7 cellular contexts compared by ENCODE assay signal in genomic region chr19:11377237-11377636, GRCh38. TPM values are rescaled to one million over a fixed set of nuclear protein-coding genes. Genes with fewer than 3 reads are reported as not detected.
DNase-seq lines count a peak whose midpoint lies in the region; ATAC-seq and TF ChIP-seq lines count a peak whose summit lies in the region.

No MANE protein-coding gene starts in this region.

- peak overlapping the region; percentile 88 for H3K27ac ChIP-seq in OCI-LY1 (ENCODE audit: low read depth, low read length, poor library complexity, severe bottlenecking)
- H3K27ac ChIP-seq in mammary epithelial cell (ENCODE audit: insufficient read depth, low read depth, low read length) = no peak overlapping the region
- H3K27ac ChIP-seq in neutrophil = peak overlapping the region; percentile 95
- no peak overlapping the region for H3K27ac ChIP-seq in lower lobe of right lung

- H3K27me3 ChIP-seq in OCI-LY1 (ENCODE audit: insufficient read depth, low read length) (no peaks in the 10 kb centered on the region), mammary epithelial cell (ENCODE audit: insufficient read depth, low read length) (no peaks in the 10 kb centered on the region), neutrophil (no peaks in the 10 kb centered on the region), lower lobe of right lung (ENCODE audit: low read depth) (no peaks in the 10 kb centered on the region)

- dilution Hi-C loops in mammary epithelial cell (cut with HindIII; ENCODE audit: low sequenced_read_pairs) = no loop called here

- H3K9me3 ChIP-seq in OCI-LY1 (ENCODE audit: low read length) (no peaks in the 10 kb centered on the region), mammary epithelial cell (replicated peaks; ENCODE audit: insufficient read depth, low read length) (no peaks in the 10 kb centered on the region), neutrophil (no peaks in the 10 kb centered on the region), lower lobe of right lung (no peaks in the 10 kb centered on the region)

- H3K36me3 ChIP-seq in OCI-LY1 (ENCODE audit: insufficient read depth, low read length) = peaks cover 14% of the 10 kb centered on the region; the same call in 1 of the 2 replicates
- no peaks in the 10 kb centered on the region for H3K36me3 ChIP-seq in mammary epithelial cell (ENCODE audit: insufficient read depth, low read length)
- H3K36me3 ChIP-seq in neutrophil = peaks cover 15% of the 10 kb centered on the region
- peaks cover 12% of the 10 kb centered on the region for H3K36me3 ChIP-seq in lower lobe of right lung

- intact Hi-C loops in mammary epithelial cell (cut with micrococcal nuclease) = loop anchor here (5.0 kb wide), 1 partner anchor 40 kb away; the partner anchor contains the start of gene RAB3D
- intact Hi-C loops in lower lobe of right lung (cut with DNase I) = no loop called here

- TF ChIP-seq CTCF in GM12865 (IDR thresholded peaks at IDR 0.05; ENCODE audit: insufficient read depth, low read depth, low read length, missing control alignments) (no peak), OCI-LY1 (IDR thresholded peaks at IDR 0.05; ENCODE audit: low read length) (no peak), mammary epithelial cell (conservative IDR thresholded peaks at IDR 0.05 in 1 of 2, IDR thresholded peaks at IDR 0.05 in 1 of 2; ENCODE audit: extremely low read depth in 1 of 2, insufficient read depth in 1 of 2, low read depth in 1 of 2, low read length in 2 of 2) (no peak), neutrophil (IDR thresholded peaks at IDR 0.05) (no peak), lower lobe of right lung (IDR thresholded peaks at IDR 0.05) (no peak)

- no TSS peak for BruUV-seq in mammary epithelial cell (replicated peaks; lab: Mats Ljungman, UMichigan)

- H2AFZ ChIP-seq in OCI-LY1 (ENCODE audit: low read length) (no peak overlapping the region; the same call in 1 of the 2 replicates), mammary epithelial cell (ENCODE audit: low read depth, low read length) (peak overlapping the region; percentile 30)

- H3K4me1 ChIP-seq in OCI-LY1 (ENCODE audit: insufficient read depth, low read length, severe bottlenecking) (peaks cover 46% of the 10 kb centered on the region), mammary epithelial cell (ENCODE audit: insufficient read depth, low read length) (peaks cover 49% of the 10 kb centered on the region), neutrophil (ENCODE audit: control insufficient read depth in 1 of 2, insufficient read depth in 1 of 2, low read depth in 1 of 2, low read length in 1 of 2) (peaks cover 76 to 82% of the 10 kb centered on the region in 2 experiments), lower lobe of right lung (peaks cover 61% of the 10 kb centered on the region)

- no peaks in the 10 kb centered on the region for H3K9me2 ChIP-seq in OCI-LY1 (ENCODE audit: low read depth, low read length)

- H3K4me2 ChIP-seq in OCI-LY1 (ENCODE audit: low read length) (peak overlapping the region; percentile 84), mammary epithelial cell (ENCODE audit: insufficient read depth, low read depth, low read length) (peak overlapping the region; percentile 32)

- no peaks in the 10 kb centered on the region for H3F3A ChIP-seq in OCI-LY1 (ENCODE audit: insufficient read depth, low read length)

- no peak for ATAC-seq in lower lobe of right lung

- H3K9ac ChIP-seq in OCI-LY1 (ENCODE audit: low read length) = peak overlapping the region; percentile 25; the same call in 1 of the 2 replicates
- H3K9ac ChIP-seq in mammary epithelial cell (ENCODE audit: insufficient read depth, low read length) = peak overlapping the region; percentile 7

- CTCF ChIA-PET in mammary epithelial cell (lab: Charles Lee; ENCODE audit: low non-redundant PET) = interaction anchor here (0.5 to 0.6 kb wide), 2 partner anchors 55 to 66 kb away, joined by 4 to 5 read pairs; no protein-coding TSS in a partner anchor

- no peaks in the 10 kb centered on the region for H4K20me1 ChIP-seq in OCI-LY1 (ENCODE audit: insufficient read depth, low read length)
- no peaks in the 10 kb centered on the region for H4K20me1 ChIP-seq in mammary epithelial cell (ENCODE audit: insufficient read depth, low read length)

- in situ Hi-C loops in mammary epithelial cell (cut with MboI; ENCODE audit: low sequenced_read_pairs in 2 of 2) = no loop called here

- DNase-seq in GM12865 (ENCODE audit: low read depth) = peak; percentile 71
- DNase-seq in mammary epithelial cell = peak; percentile 87
- DNase-seq in effector CD4-positive, alpha-beta T cell = no peak
- no peak for DNase-seq in activated CD4-positive, CD25-positive, alpha-beta regulatory T cell (lab: John Stamatoyannopoulos, UW)
- DNase-seq in lower lobe of right lung = no peak

- H3K4me3 ChIP-seq in GM12865 (ENCODE audit: low read depth, low read length) (peak overlapping the region; percentile 39), OCI-LY1 (ENCODE audit: low read depth, low read length, poor library complexity, severe bottlenecking) (peak overlapping the region; percentile 64), mammary epithelial cell (replicated peaks in 1 of 3; ENCODE audit: insufficient read depth in 1 of 3, low read depth in 2 of 3, low read length in 3 of 3) (no peak overlapping the region), neutrophil (ENCODE audit: low read depth in 1 of 2, low read length in 1 of 2) (peak overlapping the region; percentile 84 to 93), lower lobe of right lung (no peak overlapping the region)

- H3K79me2 ChIP-seq in OCI-LY1 (ENCODE audit: insufficient read depth, low read length) = no peaks in the 10 kb centered on the region
- no peaks in the 10 kb centered on the region for H3K79me2 ChIP-seq in mammary epithelial cell (ENCODE audit: insufficient read depth, low read length)

RNA-seq across cellular contexts. Expression of gene SWSAP1, which starts 2.8 kb away (rescaled TPM):
- 1 to 10 TPM in 1 of 2 donors, under 1 TPM in 1; 0.67 to 2.3 TPM for total RNA-seq in mammary epithelial cell
- polyA plus RNA-seq in mammary epithelial cell = 1.8 TPM
- polyA minus RNA-seq in mammary epithelial cell = 1.2 TPM
- total RNA-seq in lower lobe of right lung = 3.6 TPM

RNA-seq across cellular contexts. Expression of gene EPOR, which starts 6.9 kb away (rescaled TPM):
- total RNA-seq in mammary epithelial cell (1 to 10 TPM in 1 of 2 donors, not detected in 1; 1.8 TPM), lower lobe of right lung (16.4 TPM)
- polyA plus RNA-seq in mammary epithelial cell = 1.3 TPM
- 5.2 TPM for polyA minus RNA-seq in mammary epithelial cell

RNA-seq across cellular contexts. Expression of gene PLPPR2, which starts 22.0 kb away (rescaled TPM):
- total RNA-seq in mammary epithelial cell (10 to 100 TPM in 1 of 2 donors, 1 to 10 TPM in 1; 5.0 to 25.2 TPM), lower lobe of right lung (21.3 TPM)
- 8.5 TPM for polyA plus RNA-seq in mammary epithelial cell
- polyA minus RNA-seq in mammary epithelial cell = 8.4 TPM

RNA-seq across cellular contexts. Expression of gene CCDC159, which starts 30.9 kb away (rescaled TPM):
- total RNA-seq in mammary epithelial cell (10 to 100 TPM in 1 of 2 donors, 1 to 10 TPM in 1; 4.0 to 10.9 TPM), lower lobe of right lung (37.3 TPM)
- 6.0 TPM for polyA plus RNA-seq in mammary epithelial cell
- polyA minus RNA-seq in mammary epithelial cell = not detected

RNA-seq across cellular contexts. Expression of gene TMEM205, which starts 31.2 kb away (rescaled TPM):
- total RNA-seq in mammary epithelial cell (10 to 100 TPM; 57.5 to 72.0 TPM), lower lobe of right lung (65.7 TPM)
- 130 TPM for polyA plus RNA-seq in mammary epithelial cell
- 73.8 TPM for polyA minus RNA-seq in mammary epithelial cell

Comparison
In these comparisons a context has a peak if more than half of its experiments do, and no peak if none do; other contexts are left out.
1. DNase-seq: peak in GM12865 (single experiment) and mammary epithelial cell (single experiment); none in effector CD4-positive, alpha-beta T cell (single experiment), activated CD4-positive, CD25-positive, alpha-beta regulatory T cell (0 of 4) and lower lobe of right lung (single experiment).
2. H3K4me3 ChIP-seq: peak in GM12865 (single experiment), OCI-LY1 (single experiment) and neutrophil (2 of 2); none in mammary epithelial cell (0 of 3) and lower lobe of right lung (single experiment).
3. H3K27ac ChIP-seq: peak in OCI-LY1 (single experiment) and neutrophil (single experiment); none in mammary epithelial cell (single experiment) and lower lobe of right lung (single experiment).